15 cellular contexts compared by ENCODE assay signal in the genomic region with DNA sequence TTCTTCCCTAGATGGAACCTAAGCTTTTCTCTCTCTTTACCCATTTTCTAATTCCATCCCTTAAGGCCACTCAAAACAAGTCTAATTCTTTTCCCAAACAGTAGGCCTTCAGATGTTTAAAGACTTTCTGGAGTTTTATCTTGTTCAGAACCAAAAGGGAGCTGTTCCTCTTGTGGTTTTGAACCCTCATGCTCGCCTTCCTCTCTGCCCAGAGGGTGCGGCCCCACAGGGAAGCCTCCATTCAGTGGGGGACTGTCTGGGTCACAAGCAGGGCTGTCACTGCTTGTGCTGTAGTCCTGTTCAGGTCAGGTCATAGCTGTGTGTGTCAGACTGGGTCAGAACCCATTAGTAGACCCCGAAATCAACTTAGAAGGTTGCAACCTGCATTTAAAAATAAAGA. TPM values are rescaled to one million over a fixed set of nuclear protein-coding genes. Genes with fewer than 3 reads are reported as not detected.
DNase-seq lines count a peak whose midpoint lies in the region; ATAC-seq and TF ChIP-seq lines count a peak whose summit lies in the region.
"Had no signal": no experiment of that assay in that cellular context is flagged by ENCODE, and none has a peak within 500 bp of the region (broad histone marks: within the 10 kb centered on the region; RNA-seq: fewer than 3 reads in every experiment).

No MANE protein-coding gene starts in this region.

- no peaks in the 10 kb centered on the region for H3K9me3 Mint-ChIP-seq in activated naive CD8-positive, alpha-beta T cell treated with anti-CD3 and anti-CD28 coated beads, Interleukin-2, amount 10 ng/mL, durations not matched to agents 7 days and 5 days
- no peaks in the 10 kb centered on the region for H3K9me3 Mint-ChIP-seq in activated naive CD8-positive, alpha-beta T cell treated with anti-CD3 and anti-CD28 coated beads, Interleukin-2, amount 50 U/mL, for 24 hours
- H3K9me3 Mint-ChIP-seq: stimulated activated naive CD8-positive, alpha-beta T cell treated with anti-CD3 and anti-CD28 coated beads, Interleukin-15, amount 100 ng/mL, for 72 hours had no signal

- no peaks in the 10 kb centered on the region for H3K27me3 ChIP-seq in upper lobe of right lung
- H3K27me3 ChIP-seq: uterus had no signal

- H3K27me3 Mint-ChIP-seq in activated naive CD8-positive, alpha-beta T cell treated with anti-CD3 and anti-CD28 coated beads, Interleukin-2, amount 10 ng/mL, durations not matched to agents 7 days and 5 days = no peaks in the 10 kb centered on the region
- no peaks in the 10 kb centered on the region for H3K27me3 Mint-ChIP-seq in activated naive CD8-positive, alpha-beta T cell treated with anti-CD3 and anti-CD28 coated beads, Interleukin-2, amount 50 U/mL, for 24 hours
- H3K27me3 Mint-ChIP-seq: activated CD4-positive, alpha-beta T cell treated with anti-CD3 and anti-CD28 coated beads for 36 hours; progenitor cell of endocrine pancreas; stimulated activated naive CD8-positive, alpha-beta T cell treated with anti-CD3 and anti-CD28 coated beads, Interleukin-15, amount 100 ng/mL, for 72 hours had no signal

- H3K36me3 ChIP-seq in upper lobe of right lung = peaks cover under 1% of the 10 kb centered on the region
- H3K36me3 ChIP-seq: uterus had no signal

- H3K27ac ChIP-seq in upper lobe of right lung = no peak overlapping the region
- H3K27ac ChIP-seq: uterus had no signal

- H3K9me3 ChIP-seq in upper lobe of right lung = no peaks in the 10 kb centered on the region
- H3K9me3 ChIP-seq: SK-N-SH, uterus had no signal

- H3K27ac Mint-ChIP-seq in activated naive CD8-positive, alpha-beta T cell treated with anti-CD3 and anti-CD28 coated beads, Interleukin-2, amount 10 ng/mL, durations not matched to agents 7 days and 5 days = peak overlapping the region; percentile 21
- no peak overlapping the region for H3K27ac Mint-ChIP-seq in activated naive CD8-positive, alpha-beta T cell treated with anti-CD3 and anti-CD28 coated beads, Interleukin-2, amount 50 U/mL, for 24 hours
- H3K27ac Mint-ChIP-seq: activated CD4-positive, alpha-beta T cell treated with anti-CD3 and anti-CD28 coated beads for 36 hours; progenitor cell of endocrine pancreas had no signal

- POLR2A ChIA-PET in activated naive CD8-positive, alpha-beta T cell treated with anti-CD3 and anti-CD28 coated beads, Interleukin-2, amount 10 ng/mL, durations not matched to agents 7 days and 5 days (lab: Charles Lee) = interaction anchor here (0.6 to 1.4 kb wide), 3 partner anchors 9 to 73 kb away, joined by 3 to 9 read pairs (median 3); no protein-coding TSS in a partner anchor

- peaks cover 44% of the 10 kb centered on the region for H3K4me1 Mint-ChIP-seq in activated naive CD8-positive, alpha-beta T cell treated with anti-CD3 and anti-CD28 coated beads, Interleukin-2, amount 10 ng/mL, durations not matched to agents 7 days and 5 days
- H3K4me1 Mint-ChIP-seq in activated naive CD8-positive, alpha-beta T cell treated with anti-CD3 and anti-CD28 coated beads, Interleukin-2, amount 50 U/mL, for 24 hours = peaks cover 62% of the 10 kb centered on the region

- intact Hi-C loops in upper lobe of right lung (cut with DNase I) = no loop called here

- no peak overlapping the region for H3K4me3 ChIP-seq in upper lobe of right lung
- H3K4me3 ChIP-seq: uterus had no signal

- H3K4me3 Mint-ChIP-seq in activated naive CD8-positive, alpha-beta T cell treated with anti-CD3 and anti-CD28 coated beads, Interleukin-2, amount 10 ng/mL, durations not matched to agents 7 days and 5 days = peak overlapping the region; percentile 9
- H3K4me3 Mint-ChIP-seq in activated naive CD8-positive, alpha-beta T cell treated with anti-CD3 and anti-CD28 coated beads, Interleukin-2, amount 50 U/mL, for 24 hours = no peak overlapping the region
- H3K4me3 Mint-ChIP-seq: activated CD4-positive, alpha-beta T cell treated with anti-CD3 and anti-CD28 coated beads for 36 hours; stimulated activated naive CD8-positive, alpha-beta T cell treated with anti-CD3 and anti-CD28 coated beads, Interleukin-15, amount 100 ng/mL, for 72 hours had no signal

- TF ChIP-seq CTCF in upper lobe of right lung (IDR thresholded peaks at IDR 0.05) = no peak

- H3K36me3 Mint-ChIP-seq in activated naive CD8-positive, alpha-beta T cell treated with anti-CD3 and anti-CD28 coated beads, Interleukin-2, amount 10 ng/mL, durations not matched to agents 7 days and 5 days = peaks cover 11% of the 10 kb centered on the region
- H3K36me3 Mint-ChIP-seq in activated naive CD8-positive, alpha-beta T cell treated with anti-CD3 and anti-CD28 coated beads, Interleukin-2, amount 50 U/mL, for 24 hours (ENCODE audit: low read depth) = peaks cover 5% of the 10 kb centered on the region

- peak; percentile 25 for ATAC-seq in activated naive CD8-positive, alpha-beta T cell treated with anti-CD3 and anti-CD28 coated beads, Interleukin-2, amount 10 ng/mL, durations not matched to agents 7 days and 5 days (ENCODE audit: low read depth)
- no peak for ATAC-seq in activated naive CD8-positive, alpha-beta T cell treated with anti-CD3 and anti-CD28 coated beads, Interleukin-2, amount 50 U/mL, for 24 hours
- peak; percentile 71 for ATAC-seq in upper lobe of right lung
- ATAC-seq: activated CD4-positive, alpha-beta T cell treated with anti-CD3 and anti-CD28 coated beads for 36 hours; PC-3; stimulated activated naive CD8-positive, alpha-beta T cell treated with anti-CD3 and anti-CD28 coated beads, Interleukin-15, amount 100 ng/mL, for 72 hours had no signal

- peaks cover 25% of the 10 kb centered on the region for H3K4me1 ChIP-seq in upper lobe of right lung
- H3K4me1 ChIP-seq: uterus had no signal

- TF ChIP-seq POLR2A in erythroblast (IDR thresholded peaks at IDR 0.05; ENCODE audit: low read length) = peak; percentile 34

- DNase-seq in activated naive CD8-positive, alpha-beta T cell treated with anti-CD3 and anti-CD28 coated beads, Interleukin-2, amount 10 ng/mL, durations not matched to agents 7 days and 5 days = no peak
- no peak for DNase-seq in activated naive CD8-positive, alpha-beta T cell treated with anti-CD3 and anti-CD28 coated beads, Interleukin-2, amount 50 U/mL, for 24 hours
- DNase-seq in SKM-1 treated with dmso at 0.1 percent for 144 hours (lab: John Stamatoyannopoulos, UW; ENCODE audit: unreplicated experiment) (peak; percentile 43), erythroblast (lab: John Stamatoyannopoulos, UW) (peak; percentile 60 to 66), upper lobe of right lung (no peak), HuH-7.5 (ENCODE audit: low spot score) (no peak), dermis blood vessel endothelial cell (no peak)
- DNase-seq in stimulated activated CD4-positive, alpha-beta T cell treated with anti-CD3 and anti-CD28 coated beads, Interleukin-4, amount 100 ng/mL, for 1 hour = no peak
- DNase-seq: activated CD4-positive, alpha-beta T cell treated with anti-CD3 and anti-CD28 coated beads for 36 hours; DMS 273 treated with DMSO at 0.1 percent for 48 hours; PC-3; SK-N-SH; stimulated activated naive CD8-positive, alpha-beta T cell treated with anti-CD3 and anti-CD28 coated beads, Interleukin-15, amount 100 ng/mL, for 72 hours; uterus had no signal

RNA-seq across cellular contexts. Expression of gene TET3, which starts 56.5 kb away (rescaled TPM):
- 10 to 100 TPM; 19.9 to 21.0 TPM for total RNA-seq in activated naive CD8-positive, alpha-beta T cell treated with anti-CD3 and anti-CD28 coated beads, Interleukin-2, amount 10 ng/mL, durations not matched to agents 7 days and 5 days
- total RNA-seq in upper lobe of right lung (19.9 TPM), dermis blood vessel endothelial cell (7.0 and 8.7 TPM in 2 replicates)

Comparison
In these comparisons a context has a peak if more than half of its experiments do, and no peak if none do; other contexts are left out.
1. DNase-seq: peak in SKM-1 treated with dmso at 0.1 percent for 144 hours (single experiment) and erythroblast (2 of 2); none in activated naive CD8-positive, alpha-beta T cell treated with anti-CD3 and anti-CD28 coated beads, Interleukin-2, amount 10 ng/mL, durations not matched to agents 7 days and 5 days (single experiment), activated naive CD8-positive, alpha-beta T cell treated with anti-CD3 and anti-CD28 coated beads, Interleukin-2, amount 50 U/mL, for 24 hours (single experiment), upper lobe of right lung (single experiment), HuH-7.5 (single experiment), dermis blood vessel endothelial cell (single experiment) and stimulated activated CD4-positive, alpha-beta T cell treated with anti-CD3 and anti-CD28 coated beads, Interleukin-4, amount 100 ng/mL, for 1 hour (single experiment).